In genomic region chr6:16334671-16335070, GRCh38 we compare ENCODE assay signal across 10 cellular contexts.
DNase-seq lines count a peak whose midpoint lies in the region; ATAC-seq and TF ChIP-seq lines count a peak whose summit lies in the region.
"Had no signal": no experiment of that assay in that cellular context is flagged by ENCODE, and none has a peak within 500 bp of the region (broad histone marks: within the 10 kb centered on the region; RNA-seq: fewer than 3 reads in every experiment).

No MANE protein-coding gene starts in this region.

- H3K27me3 ChIP-seq in adipocyte (replicated peaks; ENCODE audit: control insufficient read depth, insufficient read depth, low read length): no peaks in the 10 kb centered on the region
- H3K27me3 ChIP-seq in left ventricle myocardium inferior (ENCODE audit: low read depth): no peaks in the 10 kb centered on the region
- no peaks in the 10 kb centered on the region for H3K27me3 ChIP-seq in subcutaneous abdominal adipose tissue (ENCODE audit: control insufficient read depth in 5 of 5, insufficient read depth in 4 of 5, low read length in 5 of 5)
- H3K27me3 ChIP-seq in HAP-1 (ENCODE audit: low read depth): no peaks in the 10 kb centered on the region

- peak overlapping the region; percentile 39 for H3K27ac ChIP-seq in left ventricle myocardium inferior (replicated peaks)
- H3K27ac ChIP-seq in subcutaneous abdominal adipose tissue (ENCODE audit: low read depth, low read length): peak overlapping the region; percentile 69

- TF ChIP-seq CTCF in left ventricle myocardium inferior (IDR thresholded peaks at IDR 0.05; ENCODE audit: borderline replicate concordance): no peak

- ATAC-seq in GM19328 (IDR thresholded peaks at IDR 0.05; ENCODE audit: unreplicated experiment): no peak
- ATAC-seq: activated CD8-positive, alpha-beta memory T cell treated with anti-CD3 and anti-CD28 coated beads, Interleukin-2, amount 10 ng/mL, durations not matched to agents 7 days and 5 days had no signal

- H3K9me3 ChIP-seq in adipocyte (ENCODE audit: control insufficient read depth, low read length): no peaks in the 10 kb centered on the region
- H3K9me3 ChIP-seq in left ventricle myocardium inferior (replicated peaks): no peaks in the 10 kb centered on the region
- H3K9me3 ChIP-seq in subcutaneous abdominal adipose tissue (ENCODE audit: control insufficient read depth in 5 of 5, low read length in 5 of 5): no peaks in the 10 kb centered on the region
- H3K9me3 ChIP-seq in HAP-1: no peaks in the 10 kb centered on the region

- H3K4me1 ChIP-seq in adipocyte (ENCODE audit: control insufficient read depth, insufficient read depth, low read length) (peaks cover 76% of the 10 kb centered on the region), left ventricle myocardium inferior (peaks cover 86% of the 10 kb centered on the region), subcutaneous abdominal adipose tissue (ENCODE audit: control insufficient read depth in 5 of 5, insufficient read depth in 5 of 5, low read length in 5 of 5) (peaks cover 22 to 71% (median 62%) of the 10 kb centered on the region in 5 donors), HAP-1 (peaks cover 6% of the 10 kb centered on the region)

- DNase-seq in HT1080 (ENCODE audit: low read depth) (peak; percentile 87), adipocyte (ENCODE audit: low read depth) (peak; percentile 95), left ventricle myocardium inferior (no peak), HAP-1 (ENCODE audit: low spot score in 2 of 2) (no peak), DMS114 treated with DMSO at 0.1 percent for 48 hours (lab: John Stamatoyannopoulos, UW; ENCODE audit: unreplicated experiment) (no peak)
- DNase-seq in activated CD8-positive, alpha-beta memory T cell treated with anti-CD3 and anti-CD28 coated beads for 24 hours: no peak
- DNase-seq: activated CD8-positive, alpha-beta memory T cell treated with anti-CD3 and anti-CD28 coated beads, Interleukin-2, amount 10 ng/mL, durations not matched to agents 7 days and 5 days; NCI-H1417 treated with DMSO at 0.1 percent for 48 hours had no signal

- intact Hi-C loops in left ventricle myocardium inferior (cut with micrococcal nuclease): loop anchor here (5.0 kb wide), 2 partner anchors 78 to 428 kb away; partner anchors contain the start of gene ATXN1

- in situ Hi-C loops in HAP-1 (cut with MboI; ENCODE audit: low sequenced_read_pairs): loop anchor here (10.0 kb wide), 2 partner anchors 430 to 630 kb away; partner anchors contain the start of gene ATXN1

- H3K36me3 ChIP-seq in adipocyte (ENCODE audit: control insufficient read depth, insufficient read depth, low read length, severe bottlenecking): no peaks in the 10 kb centered on the region
- no peaks in the 10 kb centered on the region for H3K36me3 ChIP-seq in left ventricle myocardium inferior
- no peaks in the 10 kb centered on the region for H3K36me3 ChIP-seq in subcutaneous abdominal adipose tissue (ENCODE audit: control insufficient read depth in 5 of 5, insufficient read depth in 5 of 5, low read length in 5 of 5)
- no peaks in the 10 kb centered on the region for H3K36me3 ChIP-seq in HAP-1 (replicated peaks)

- H3K9ac ChIP-seq in adipocyte (ENCODE audit: low read length) (no peak overlapping the region), subcutaneous abdominal adipose tissue (ENCODE audit: low read length in 5 of 5) (peak overlapping the region in 1 of 5 donors; percentile 6)

- H3K4me3 ChIP-seq in adipocyte (ENCODE audit: low read length) (peak overlapping the region; percentile 35), left ventricle myocardium inferior (no peak overlapping the region), subcutaneous abdominal adipose tissue (ENCODE audit: low read depth in 1 of 5, low read length in 5 of 5) (no peak overlapping the region), HAP-1 (no peak overlapping the region)

Comparison
In these comparisons a context has a peak if more than half of its experiments do, and no peak if none do; other contexts are left out.
1. DNase-seq: peak in HT1080 (single experiment) and adipocyte (single experiment); none in left ventricle myocardium inferior (single experiment), HAP-1 (0 of 2), DMS114 treated with DMSO at 0.1 percent for 48 hours (single experiment) and activated CD8-positive, alpha-beta memory T cell treated with anti-CD3 and anti-CD28 coated beads for 24 hours (single experiment).